In the genomic region with DNA sequence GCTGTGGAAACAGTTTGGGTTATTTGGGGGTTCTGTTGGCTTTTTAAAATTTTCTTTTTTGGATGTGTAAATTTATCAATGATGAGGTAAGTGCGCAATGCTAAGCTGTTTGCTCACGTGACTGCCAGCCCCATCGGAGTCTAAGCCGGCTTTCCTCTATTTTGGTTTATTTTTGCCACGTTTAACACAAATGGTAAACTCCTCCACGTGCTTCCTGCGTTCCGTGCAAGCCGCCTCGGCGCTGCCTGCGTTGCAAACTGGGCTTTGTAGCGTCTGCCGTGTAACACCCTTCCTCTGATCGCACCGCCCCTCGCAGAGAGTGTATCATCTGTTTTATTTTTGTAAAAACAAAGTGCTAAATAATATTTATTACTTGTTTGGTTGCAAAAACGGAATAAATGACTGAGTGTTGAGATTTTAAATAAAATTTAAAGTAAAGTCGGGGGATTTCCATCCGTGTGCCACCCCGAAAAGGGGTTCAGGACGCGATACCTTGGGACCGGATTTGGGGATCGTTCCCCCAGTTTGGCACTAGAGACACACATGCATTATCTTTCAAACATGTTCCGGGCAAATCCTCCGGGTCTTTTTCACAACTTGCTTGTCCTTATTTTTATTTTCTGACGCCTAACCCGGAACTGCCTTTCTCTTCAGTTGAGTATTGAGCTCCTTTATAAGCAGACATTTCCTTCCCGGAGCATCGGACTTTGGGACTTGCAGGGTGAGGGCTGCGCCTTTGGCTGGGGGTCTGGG, we compare ENCODE assay signal across 10 cellular contexts. TPM values are rescaled to one million over a fixed set of nuclear protein-coding genes. Genes with fewer than 3 reads are reported as not detected.
DNase-seq lines count a peak whose midpoint lies in the region; ATAC-seq and TF ChIP-seq lines count a peak whose summit lies in the region.
"Had no signal": no experiment of that assay in that cellular context is flagged by ENCODE, and none has a peak within 500 bp of the region (broad histone marks: within the 10 kb centered on the region; RNA-seq: fewer than 3 reads in every experiment).

No MANE protein-coding gene starts in this region.

- intact Hi-C loops in A673 (cut with micrococcal nuclease; ENCODE audit: unreplicated experiment): no loop called here

- H3K27ac Mint-ChIP-seq in natural killer cell treated with Interleukin-12 subunit alpha and Interleukin-12 subunit beta and Interleukin-15 and Interleukin-18, amount 100 ng/mL, for 72 hours: no peak overlapping the region

- no peak for ATAC-seq in natural killer cell treated with Interleukin-12 subunit alpha and Interleukin-12 subunit beta and Interleukin-15 and Interleukin-18, amount 100 ng/mL, for 72 hours
- no peak for ATAC-seq in HG02973 (IDR thresholded peaks at IDR 0.05; ENCODE audit: unreplicated experiment)

- CTCF ChIA-PET in A673 (lab: Charles Lee): no interaction called here

- no peaks in the 10 kb centered on the region for H3K9me3 ChIP-seq in A673 (ENCODE audit: low read depth, low read length, poor library complexity, severe bottlenecking)

- H3K36me3 Mint-ChIP-seq in natural killer cell treated with Interleukin-12 subunit alpha and Interleukin-12 subunit beta and Interleukin-15 and Interleukin-18, amount 100 ng/mL, for 72 hours: no peaks in the 10 kb centered on the region

- BruUV-seq in A673 (replicated peaks; lab: Mats Ljungman, UMichigan): no TSS peak

- H3K27me3 ChIP-seq in A673 (replicated peaks; ENCODE audit: insufficient read depth, low read depth, low read length, poor library complexity) (peaks cover 100% of the 10 kb centered on the region), H7 (ENCODE audit: control insufficient read depth, insufficient read depth, low read length) (peaks cover 99% of the 10 kb centered on the region)

- DNase-seq in A673 (ENCODE audit: low spot score): peak; percentile 33
- DNase-seq in H7: peak; percentile 54
- peak; percentile 48 for DNase-seq in activated naive CD4-positive, alpha-beta T cell treated with anti-CD3 and anti-CD28 coated beads, Interleukin-2, amount 50 U/mL, for 16 hours
- no peak for DNase-seq in natural killer cell treated with Interleukin-12 subunit alpha and Interleukin-12 subunit beta and Interleukin-15 and Interleukin-18, amount 100 ng/mL, for 72 hours (ENCODE audit: low spot score)
- no peak for DNase-seq in midbrain (lab: John Stamatoyannopoulos, UW)
- DNase-seq in NCI-H1092 treated with DMSO at 0.1 percent for 48 hours (lab: John Stamatoyannopoulos, UW): no peak
- DNase-seq in AML-193 (lab: John Stamatoyannopoulos, UW): no peak

- POLR2A ChIA-PET in A673 (lab: Charles Lee; ENCODE audit: low non-redundant PET): no interaction called here

- H3K4me3 Mint-ChIP-seq in natural killer cell treated with Interleukin-12 subunit alpha and Interleukin-12 subunit beta and Interleukin-15 and Interleukin-18, amount 100 ng/mL, for 72 hours: peak overlapping the region; percentile 80

- H3K4me1 Mint-ChIP-seq in natural killer cell treated with Interleukin-12 subunit alpha and Interleukin-12 subunit beta and Interleukin-15 and Interleukin-18, amount 100 ng/mL, for 72 hours (ENCODE audit: low read depth in 2 of 2): peaks cover 35 to 42% of the 10 kb centered on the region in 2 donors

- no peaks in the 10 kb centered on the region for H3K9me3 Mint-ChIP-seq in natural killer cell treated with Interleukin-12 subunit alpha and Interleukin-12 subunit beta and Interleukin-15 and Interleukin-18, amount 100 ng/mL, for 72 hours

- H3K4me3 ChIP-seq in A673 (ENCODE audit: low read depth, low read length, poor library complexity, severe bottlenecking) (no peak overlapping the region), H7 (ENCODE audit: insufficient read depth, low read depth, low read length) (no peak overlapping the region)

- TF ChIP-seq CTCF in A673 (conservative IDR thresholded peaks at IDR 0.05; ENCODE audit: low read depth, low read length): no peak

- H3K36me3 ChIP-seq in A673 (ENCODE audit: insufficient read depth, low read length, poor library complexity, severe bottlenecking): no peaks in the 10 kb centered on the region
- H3K36me3 ChIP-seq in H7 (replicated peaks; ENCODE audit: control insufficient read depth, insufficient read depth, low read length): no peaks in the 10 kb centered on the region

- no peak overlapping the region for H3K27ac ChIP-seq in A673 (ENCODE audit: low read depth, low read length, poor library complexity, severe bottlenecking)
- H3K27ac ChIP-seq: RWPE1 had no signal

- no peaks in the 10 kb centered on the region for H3K4me1 ChIP-seq in A673 (ENCODE audit: insufficient read depth, low read length, poor library complexity, severe bottlenecking)

- H3K27me3 Mint-ChIP-seq in natural killer cell treated with Interleukin-12 subunit alpha and Interleukin-12 subunit beta and Interleukin-15 and Interleukin-18, amount 100 ng/mL, for 72 hours: peaks cover 35 to 53% of the 10 kb centered on the region in 2 donors

RNA-seq across cellular contexts. Expression of a gene that starts 3.2 kb away (rescaled TPM):
- total RNA-seq in A673 (2021): not detected in 2 replicates
- total RNA-seq in H7 (2014; rRNA removed; shearing (Covaris generic)): 0.17 and 0.67 TPM in 2 replicates
- total RNA-seq in natural killer cell treated with Interleukin-12 subunit alpha and Interleukin-12 subunit beta and Interleukin-15 and Interleukin-18, amount 100 ng/mL, for 72 hours: not detected
- total RNA-seq: renal cortical epithelial cell had no signal

RNA-seq across cellular contexts. Expression of a gene that starts 41.0 kb away (rescaled TPM):
- total RNA-seq in A673 (2021): not detected in 2 replicates
- 0.15 and 1.2 TPM in 2 replicates for total RNA-seq in H7 (2014; rRNA removed; shearing (Covaris generic))
- total RNA-seq in natural killer cell treated with Interleukin-12 subunit alpha and Interleukin-12 subunit beta and Interleukin-15 and Interleukin-18, amount 100 ng/mL, for 72 hours: under 1 TPM in 1 of 2 donors, not detected in 1; 0.20 TPM
- total RNA-seq: renal cortical epithelial cell had no signal

Comparison
In these comparisons a context has a peak if more than half of its experiments do, and no peak if none do; other contexts are left out.
1. DNase-seq: peak in A673 (single experiment), H7 (single experiment) and activated naive CD4-positive, alpha-beta T cell treated with anti-CD3 and anti-CD28 coated beads, Interleukin-2, amount 50 U/mL, for 16 hours (single experiment); none in natural killer cell treated with Interleukin-12 subunit alpha and Interleukin-12 subunit beta and Interleukin-15 and Interleukin-18, amount 100 ng/mL, for 72 hours (single experiment), midbrain (single experiment), NCI-H1092 treated with DMSO at 0.1 percent for 48 hours (single experiment) and AML-193 (0 of 2).